ENCODE assay signal across 8 cellular contexts in the genomic region with DNA sequence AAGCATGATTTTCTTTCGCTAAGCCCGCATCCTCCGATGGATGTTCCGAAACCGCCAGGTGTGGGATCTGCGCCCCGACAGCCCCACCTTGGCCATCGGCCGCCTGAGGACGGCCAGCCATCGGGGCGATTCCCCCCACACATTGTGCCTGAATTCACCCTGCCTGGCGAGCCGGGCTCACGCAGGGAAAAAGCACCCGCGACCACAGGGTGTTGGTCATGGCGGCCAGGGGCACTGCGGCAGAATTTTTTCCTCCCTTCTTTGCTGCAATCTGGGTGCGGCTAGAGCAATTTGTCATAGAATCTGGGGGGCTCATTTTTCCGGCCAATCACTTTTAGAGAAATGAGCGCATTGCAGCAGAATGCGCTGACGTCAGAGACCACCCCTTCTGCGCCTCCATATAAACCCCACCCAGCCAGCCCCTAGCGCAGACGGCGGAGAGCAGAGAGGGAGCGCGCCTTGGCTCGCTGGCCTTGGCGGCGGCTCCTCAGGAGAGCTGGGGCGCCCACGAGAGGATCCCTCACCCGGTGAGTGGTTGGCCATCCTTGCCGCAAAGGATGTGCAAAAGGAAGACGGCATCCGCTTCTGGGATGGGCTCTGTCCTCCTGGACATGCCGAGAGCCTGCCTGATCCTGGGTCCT. TPM values are rescaled to one million over a fixed set of nuclear protein-coding genes. Genes with fewer than 3 reads are reported as not detected.
A peak's percentile ranks its signal among the peaks of the same experiment; 100 is the strongest.
DNase-seq lines count a peak whose midpoint lies in the region; ATAC-seq, FAIRE-seq and TF ChIP-seq lines count a peak whose summit lies in the region.

MEG3 (plus strand) TSS at position 428 of the 641 bp plus-strand sequence.

- H3F3A ChIP-seq in GM23248 (ENCODE audit: insufficient read depth) = 0 out of 2 replicates have a peak, but pooled peaks cover 5% of the 10 kb centered on the region

- H3K9ac ChIP-seq in GM23248 (peak within 1 kb of the TSS; percentile 100), K562 (ENCODE audit: insufficient read depth in 1 of 2, low read depth in 2 of 2, low read length in 2 of 2) (no peak within 1 kb of the TSS), keratinocyte (ENCODE audit: control insufficient read depth, extremely low read depth, insufficient read depth, low read length) (no peak within 1 kb of the TSS)

- dilution Hi-C loops in keratinocyte (cut with MboI; ENCODE audit: extremely low pct_ligation_motif_present, low sequenced_read_pairs) = no loop called here

- TF ChIP-seq CTCF in K562 (IDR thresholded peaks at IDR 0.05 in 2 of 3, conservative IDR thresholded peaks at IDR 0.05 in 1 of 3; ENCODE audit: insufficient read depth in 2 of 3, low read depth in 1 of 3, low read length in 3 of 3) (no peak), keratinocyte (optimal IDR thresholded peaks at IDR 0.05 in 1 of 3, IDR thresholded peaks at IDR 0.05 in 1 of 3, conservative IDR thresholded peaks at IDR 0.05 in 1 of 3; ENCODE audit: extremely low read depth in 1 of 3, insufficient read depth in 2 of 3, low read length in 3 of 3) (no peak), osteocyte (IDR thresholded peaks at IDR 0.05) (no peak)

- CTCF ChIA-PET in K562 (lab: Yijun Ruan, JAX; ENCODE audit: low intra/inter-chr PET ratio) = no interaction called here
- CTCF ChIA-PET in activated CD4-positive, alpha-beta T cell treated with anti-CD3 and anti-CD28 coated beads for 36 hours (lab: Charles Lee) = no interaction called here

- intact Hi-C loops in K562 (cut with micrococcal nuclease) = no loop called here
- intact Hi-C loops in activated CD4-positive, alpha-beta T cell treated with anti-CD3 and anti-CD28 coated beads for 36 hours (cut with DNase I, micrococcal nuclease) = no loop called here

- H3K9me3 ChIP-seq in GM23248 (ENCODE audit: low read depth) (no peaks in the 10 kb centered on the region), K562 (replicated peaks; ENCODE audit: control insufficient read depth, insufficient read depth, low read depth, low read length) (peaks cover 2% of the 10 kb centered on the region), keratinocyte (ENCODE audit: control insufficient read depth, low read depth, low read length) (no peaks in the 10 kb centered on the region)

- H3K27me3 Mint-ChIP-seq in stimulated activated naive B cell treated with anti-CD40 and anti-IgM and Interleukin-4, amounts not matched to agents 10 μg/mL and 1 μg/mL and 100 μg/mL, for 72 hours = peaks cover 34 to 58% of the 10 kb centered on the region in 2 donors
- peaks cover 3% of the 10 kb centered on the region for H3K27me3 Mint-ChIP-seq in osteocyte (ENCODE audit: unreplicated experiment)
- peaks cover 35% of the 10 kb centered on the region for H3K27me3 Mint-ChIP-seq in activated CD4-positive, alpha-beta T cell treated with anti-CD3 and anti-CD28 coated beads for 36 hours

- peaks cover 9 to 19% of the 10 kb centered on the region in 2 donors for H3K4me1 Mint-ChIP-seq in stimulated activated naive B cell treated with anti-CD40 and anti-IgM and Interleukin-4, amounts not matched to agents 10 μg/mL and 1 μg/mL and 100 μg/mL, for 72 hours
- H3K4me1 Mint-ChIP-seq in osteocyte (ENCODE audit: unreplicated experiment) = peaks cover 19% of the 10 kb centered on the region
- H3K4me1 Mint-ChIP-seq in activated CD4-positive, alpha-beta T cell treated with anti-CD3 and anti-CD28 coated beads for 36 hours = peaks cover 7% of the 10 kb centered on the region

- FAIRE-seq in K562 (lab: Jason Lieb, UNC) (no peak), keratinocyte (lab: Jason Lieb, UNC) (no peak)

- H3K36me3 Mint-ChIP-seq in stimulated activated naive B cell treated with anti-CD40 and anti-IgM and Interleukin-4, amounts not matched to agents 10 μg/mL and 1 μg/mL and 100 μg/mL, for 72 hours = peaks cover 5 to 6% of the 10 kb centered on the region in 2 donors
- no peaks in the 10 kb centered on the region for H3K36me3 Mint-ChIP-seq in osteocyte (ENCODE audit: unreplicated experiment)
- peaks cover 2% of the 10 kb centered on the region for H3K36me3 Mint-ChIP-seq in activated CD4-positive, alpha-beta T cell treated with anti-CD3 and anti-CD28 coated beads for 36 hours (ENCODE audit: low read depth)

- no peaks in the 10 kb centered on the region for H3K9me2 ChIP-seq in GM23248 (ENCODE audit: insufficient read depth)

- 31 to 60% methylated on average over 39 to 40 of the region's 40 CpGs for WGBS in GM23248 (ENCODE audit: low coverage in 1 of 2, low lambda C conversion rate in 2 of 2, missing lambda C conversion rate in 2 of 2), 2 experiments
- WGBS in K562 (ENCODE audit: insufficient coverage, low coverage, missing lambda C conversion rate) = 90% methylated on average over 12 of the region's 40 CpGs

- H3K4me3 ChIP-seq in GM23248 = peak within 1 kb of the TSS; percentile 94
- no peak within 1 kb of the TSS for H3K4me3 ChIP-seq in K562
- H3K4me3 ChIP-seq in keratinocyte (ENCODE audit: control insufficient read depth in 2 of 3, extremely low read depth in 1 of 3, insufficient read depth in 2 of 3, low read depth in 1 of 3, low read length in 3 of 3) = peak within 1 kb of the TSS in 2 of 3 experiments; percentile 2 to 38

- H3K4me1 ChIP-seq in GM23248 (ENCODE audit: insufficient read depth) (no peaks in the 10 kb centered on the region), K562 (replicated peaks in 1 of 2; ENCODE audit: control insufficient read depth in 2 of 2, insufficient read depth in 2 of 2, low read length in 2 of 2) (peaks cover under 1 to 8% of the 10 kb centered on the region in 2 experiments; a peak in 3 of 5 replicates), keratinocyte (ENCODE audit: control insufficient read depth, extremely low read depth, insufficient read depth, low read length) (no peaks in the 10 kb centered on the region)

- TF ChIP-seq POLR2A in K562 (conservative IDR thresholded peaks at IDR 0.05) = no peak

- BruUV-seq in K562 (replicated peaks; lab: Mats Ljungman, UMichigan) = no TSS peak

- no peak for TF ChIP-seq EP300 in K562 (IDR thresholded peaks at IDR 0.05; ENCODE audit: low read length)

- H3K27ac Mint-ChIP-seq in stimulated activated naive B cell treated with anti-CD40 and anti-IgM and Interleukin-4, amounts not matched to agents 10 μg/mL and 1 μg/mL and 100 μg/mL, for 72 hours = peak within 1 kb of the TSS; percentile 59
- no peak within 1 kb of the TSS for H3K27ac Mint-ChIP-seq in osteocyte (ENCODE audit: unreplicated experiment)
- H3K27ac Mint-ChIP-seq in activated CD4-positive, alpha-beta T cell treated with anti-CD3 and anti-CD28 coated beads for 36 hours = no peak within 1 kb of the TSS

- H4K20me1 ChIP-seq in GM23248 (ENCODE audit: insufficient read depth) (peaks cover 13% of the 10 kb centered on the region; the same call in 1 of the 2 replicates), K562 (replicated peaks; ENCODE audit: control insufficient read depth, insufficient read depth, low read length) (no peaks in the 10 kb centered on the region), keratinocyte (ENCODE audit: control insufficient read depth, extremely low read depth, insufficient read depth, low read length) (no peaks in the 10 kb centered on the region)

- H3K36me3 ChIP-seq in GM23248 (ENCODE audit: low read depth) (peaks cover 4% of the 10 kb centered on the region; the same call in 1 of the 2 replicates), K562 (ENCODE audit: control insufficient read depth, insufficient read depth, low read length) (no peaks in the 10 kb centered on the region), keratinocyte (ENCODE audit: control insufficient read depth in 2 of 2, extremely low read depth in 1 of 2, insufficient read depth in 2 of 2, low read length in 2 of 2) (no peaks in the 10 kb centered on the region)

- DNase-seq in GM23248 = peak; percentile 85
- DNase-seq in K562 (ENCODE audit: extremely low read depth in 1 of 4, low spot score in 3 of 4) = no peak
- no peak for DNase-seq in keratinocyte (ENCODE audit: low read depth, low spot score)
- no peak for DNase-seq in stimulated activated naive B cell treated with anti-CD40 and anti-IgM and Interleukin-4, amounts not matched to agents 10 μg/mL and 1 μg/mL and 100 μg/mL, for 72 hours
- no peak for DNase-seq in osteocyte (ENCODE audit: extremely low spot score, unreplicated experiment)
- no peak for DNase-seq in activated CD4-positive, alpha-beta T cell treated with anti-CD3 and anti-CD28 coated beads for 36 hours

- H2AFZ ChIP-seq in GM23248 = peak within 1 kb of the TSS; percentile 70
- H2AFZ ChIP-seq in K562 (ENCODE audit: low read depth, low read length) = no peak within 1 kb of the TSS
- no peak within 1 kb of the TSS for H2AFZ ChIP-seq in keratinocyte (ENCODE audit: control insufficient read depth, low read length)

- H3K9me1 ChIP-seq in K562 (ENCODE audit: control insufficient read depth, insufficient read depth, low read length) = no peaks in the 10 kb centered on the region
- H3K9me1 ChIP-seq in keratinocyte (ENCODE audit: control insufficient read depth, extremely low read depth, insufficient read depth, low read length) = no peaks in the 10 kb centered on the region

- H3K9me3 Mint-ChIP-seq in stimulated activated naive B cell treated with anti-CD40 and anti-IgM and Interleukin-4, amounts not matched to agents 10 μg/mL and 1 μg/mL and 100 μg/mL, for 72 hours = peaks cover 8 to 10% of the 10 kb centered on the region in 2 donors
- H3K9me3 Mint-ChIP-seq in osteocyte (ENCODE audit: unreplicated experiment) = no peaks in the 10 kb centered on the region
- H3K9me3 Mint-ChIP-seq in activated CD4-positive, alpha-beta T cell treated with anti-CD3 and anti-CD28 coated beads for 36 hours (ENCODE audit: low read depth) = peaks cover 2% of the 10 kb centered on the region

- H3K79me2 ChIP-seq in GM23248 (ENCODE audit: insufficient read depth) (peaks cover 46% of the 10 kb centered on the region), K562 (ENCODE audit: control insufficient read depth, insufficient read depth, low read length) (no peaks in the 10 kb centered on the region), keratinocyte (ENCODE audit: control insufficient read depth, insufficient read depth, low read length) (no peaks in the 10 kb centered on the region)

- peak within 1 kb of the TSS; percentile 74 for H3K4me2 ChIP-seq in GM23248 (ENCODE audit: unreplicated experiment)
- H3K4me2 ChIP-seq in K562 (ENCODE audit: insufficient read depth, low read length) = no peak within 1 kb of the TSS
- peak within 1 kb of the TSS; percentile 16 for H3K4me2 ChIP-seq in keratinocyte (ENCODE audit: control insufficient read depth, extremely low read depth, insufficient read depth, low read depth, low read length)

- POLR2A ChIA-PET in K562 (lab: Yijun Ruan, JAX) = no interaction called here
- POLR2A ChIA-PET in activated CD4-positive, alpha-beta T cell treated with anti-CD3 and anti-CD28 coated beads for 36 hours (lab: Charles Lee) = no interaction called here

- in situ Hi-C loops in GM23248 (cut with MboI) = loop anchor here (25.0 kb wide), 1 partner anchor 414 kb away; no protein-coding TSS in a partner anchor
- in situ Hi-C loops in K562 (cut with MboI) = no loop called here

- peak within 1 kb of the TSS; percentile 17 to 26 for H3K4me3 Mint-ChIP-seq in stimulated activated naive B cell treated with anti-CD40 and anti-IgM and Interleukin-4, amounts not matched to agents 10 μg/mL and 1 μg/mL and 100 μg/mL, for 72 hours
- H3K4me3 Mint-ChIP-seq in osteocyte (ENCODE audit: unreplicated experiment) = no peak within 1 kb of the TSS
- no peak within 1 kb of the TSS for H3K4me3 Mint-ChIP-seq in activated CD4-positive, alpha-beta T cell treated with anti-CD3 and anti-CD28 coated beads for 36 hours

- ATAC-seq in K562 = no peak
- ATAC-seq in stimulated activated naive B cell treated with anti-CD40 and anti-IgM and Interleukin-4, amounts not matched to agents 10 μg/mL and 1 μg/mL and 100 μg/mL, for 72 hours (replicated peaks) = no peak
- ATAC-seq in GM18861 (IDR thresholded peaks at IDR 0.05; ENCODE audit: unreplicated experiment) = no peak
- no peak for ATAC-seq in GM19351 (IDR thresholded peaks at IDR 0.05; ENCODE audit: unreplicated experiment)
- ATAC-seq in activated CD4-positive, alpha-beta T cell treated with anti-CD3 and anti-CD28 coated beads for 36 hours = no peak

- no peaks in the 10 kb centered on the region; the same call in 1 of the 2 replicates for H3K27me3 ChIP-seq in GM23248 (replicated peaks; ENCODE audit: insufficient read depth)
- no peaks in the 10 kb centered on the region for H3K27me3 ChIP-seq in K562 (ENCODE audit: control insufficient read depth in 2 of 2, insufficient read depth in 2 of 2, low read length in 2 of 2)
- H3K27me3 ChIP-seq in keratinocyte (ENCODE audit: control insufficient read depth, extremely low read depth, insufficient read depth, low read length) = peaks cover 41% of the 10 kb centered on the region

- H3K27ac ChIP-seq in GM23248 (peak within 1 kb of the TSS; percentile 96), K562 (ENCODE audit: extremely low read depth, low read depth, low read length) (no peak within 1 kb of the TSS), keratinocyte (ENCODE audit: control insufficient read depth, insufficient read depth, low read length) (no peak within 1 kb of the TSS)

- TF ChIP-seq RAD21 in K562 (CRISPR knock-in tag; conservative IDR thresholded peaks at IDR 0.05 in 1 of 2, IDR thresholded peaks at IDR 0.05 in 1 of 2) = no peak

RNA-seq across cellular contexts. Expression of gene MEG3, which starts in this region (rescaled TPM):
- 101 and 145 TPM in 2 replicates for total RNA-seq in GM23248 (2014; rRNA removed; shearing (Covaris generic))
- polyA plus RNA-seq in GM23248 (2016; fragmentation: Nextera tagmentation; extraction: Ambion mirVana) (155 and 228 TPM in 2 replicates), K562 (2011; rRNA removed) (0.05 TPM in 1 of 2 replicates, not detected in the other), K562 (2014; fragmentation: Illumina TruSeq; extraction: Trizol) (2.4 TPM in 2 replicates), K562 (2014; fragmentation: Nextera tagmentation; extraction: Ambion mirVana) (under 1 TPM; 0.10 to 0.15 TPM), K562 (2014; rRNA removed) (3.9 and 5.3 TPM in 2 replicates), keratinocyte (2.7 to 6.2 TPM (median 5.6 TPM) in 3 replicates)
- total RNA-seq in K562 (2011; cell fraction: chromatin; rRNA removed; ENCODE audit: low replicate concordance) = 6.3 and 7.3 TPM in 2 replicates
- total RNA-seq in K562 (2011; cell fraction: nucleolus; rRNA removed) = 3.7 TPM in 2 replicates
- total RNA-seq in K562 (2011; cell fraction: nucleoplasm; rRNA removed) = 5.4 and 7.5 TPM in 2 replicates
- total RNA-seq in K562 (2014; rRNA removed) (0.37 and 0.77 TPM in 2 replicates), K562 (2014; rRNA removed; fragmentation: Illumina TruSeq; extraction: Trizol) (0.69 and 1.1 TPM in 2 replicates), K562 (2015; rRNA removed; fragmentation: Illumina TruSeq; extraction: Trizol) (0.83 and 1.3 TPM in 2 replicates), K562 (2021) (2.7 and 3.8 TPM in 2 replicates), osteocyte (not detected in 2 replicates)
- 0.06 and 0.09 TPM in 2 replicates for polyA plus RNA-seq in K562 (2011; cell fraction: cytosol; rRNA removed)
- 0.04 and 0.36 TPM in 2 replicates for polyA plus RNA-seq in K562 (2011; cell fraction: nucleus; rRNA removed)
- 2.7 and 17.3 TPM in 2 replicates for polyA plus RNA-seq in K562 (2012)
- not detected in 2 replicates for polyA minus RNA-seq in K562 (2011; rRNA and poly(A)+ RNA removed)
- polyA minus RNA-seq in K562 (2011; cell fraction: cytosol; rRNA and poly(A)+ RNA removed) = not detected in 2 replicates
- polyA minus RNA-seq in K562 (2011; cell fraction: nucleus; rRNA and poly(A)+ RNA removed) = not detected in 2 replicates
- 0.91 TPM for polyA plus RNA-seq in keratinocyte (2011; ENCODE audit: low read depth)
- 0.09 and 0.30 TPM in 2 replicates for polyA plus RNA-seq in keratinocyte (2011; cell fraction: cytosol; rRNA removed)
- polyA plus RNA-seq in keratinocyte (2011; cell fraction: nucleus; rRNA removed) = 81.8 and 122 TPM in 2 replicates
- 0.85 and 1.5 TPM in 2 replicates for polyA plus RNA-seq in keratinocyte (2012; ENCODE audit: low replicate concordance)
- polyA minus RNA-seq in keratinocyte = 0.52 to 2.2 TPM (median 1.1 TPM) in 3 replicates
- polyA minus RNA-seq in keratinocyte (2011; cell fraction: cytosol; rRNA and poly(A)+ RNA removed) = not detected
- polyA minus RNA-seq in keratinocyte (2011; cell fraction: nucleus; rRNA and poly(A)+ RNA removed) = 3.4 and 7.7 TPM in 2 replicates
- not detected for total RNA-seq in activated CD4-positive, alpha-beta T cell treated with anti-CD3 and anti-CD28 coated beads for 36 hours

Comparison
In these comparisons a context has a peak if more than half of its experiments do, and no peak if none do; other contexts are left out.
1. RNA of gene MEG3 (total RNA-seq): 101 to 145 TPM in GM23248; 0.37 to 7.5 TPM in K562, not detected in activated CD4-positive, alpha-beta T cell treated with anti-CD3 and anti-CD28 coated beads for 36 hours and not detected in osteocyte; every median in the first group is over 10 times any median in the second.
2. H3K4me3 Mint-ChIP-seq: peak in stimulated activated naive B cell treated with anti-CD40 and anti-IgM and Interleukin-4, amounts not matched to agents 10 μg/mL and 1 μg/mL and 100 μg/mL, for 72 hours (2 of 2); none in osteocyte (single experiment) and activated CD4-positive, alpha-beta T cell treated with anti-CD3 and anti-CD28 coated beads for 36 hours (single experiment).